Comparison of ENCODE assay signal across 11 cellular contexts in genomic region chr7:56083150-56083785, GRCh38. TPM values are rescaled to one million over a fixed set of nuclear protein-coding genes. Genes with fewer than 3 reads are reported as not detected.
DNase-seq lines count a peak whose midpoint lies in the region; ATAC-seq and TF ChIP-seq lines count a peak whose summit lies in the region.
"Had no signal": no experiment of that assay in that cellular context is flagged by ENCODE, and none has a peak within 500 bp of the region (broad histone marks: within the 10 kb centered on the region; RNA-seq: fewer than 3 reads in every experiment).

No MANE protein-coding gene starts in this region.

- no peak for TF ChIP-seq CTCF in mammary epithelial cell (conservative IDR thresholded peaks at IDR 0.05 in 1 of 2, IDR thresholded peaks at IDR 0.05 in 1 of 2; ENCODE audit: extremely low read depth in 1 of 2, insufficient read depth in 1 of 2, low read depth in 1 of 2, low read length in 2 of 2)
- no peak for TF ChIP-seq CTCF in GM20000 (IDR thresholded peaks at IDR 0.05; ENCODE audit: extremely low read depth, missing control alignments)

- 69% methylated on average over 4 of the region's 13 CpGs for WGBS in mammary epithelial cell (ENCODE audit: low coverage, missing lambda C conversion rate)

- DNase-seq in Ammon's horn (ENCODE audit: low spot score): peak; percentile 77
- DNase-seq in NCI-H2107 (lab: John Stamatoyannopoulos, UW): peak; percentile 53
- DNase-seq in cerebellum (ENCODE audit: low spot score): peak; percentile 73
- peak; percentile 83 for DNase-seq in myocyte (ENCODE audit: low read depth)
- DNase-seq in mammary epithelial cell: no peak
- no peak for DNase-seq in GM20000 (ENCODE audit: low spot score)
- no peak for DNase-seq in NCI-H526 (lab: John Stamatoyannopoulos, UW)
- DNase-seq: brain microvascular endothelial cell; stimulated activated CD4-positive, alpha-beta T cell treated with anti-CD3 and anti-CD28 coated beads, Interleukin-2, amount 100 ng/mL, for 48 hours; uterus had no signal

- ATAC-seq in HG03521 (IDR thresholded peaks at IDR 0.05; ENCODE audit: unreplicated experiment): no peak

- no TSS peak for BruUV-seq in mammary epithelial cell (replicated peaks; lab: Mats Ljungman, UMichigan)

- in situ Hi-C loops in mammary epithelial cell (cut with MboI; ENCODE audit: low sequenced_read_pairs in 2 of 2): loop anchor here in 1 of 2 donors (10.0 kb wide), 1 partner anchor 438 kb away; no protein-coding TSS in a partner anchor

- H2AFZ ChIP-seq in mammary epithelial cell (ENCODE audit: low read depth, low read length): no peak overlapping the region

- intact Hi-C loops in mammary epithelial cell (cut with micrococcal nuclease): no loop called here

- no peaks in the 10 kb centered on the region for H3K9me3 ChIP-seq in mammary epithelial cell (replicated peaks; ENCODE audit: insufficient read depth, low read length)
- H3K9me3 ChIP-seq: uterus had no signal

- no peak overlapping the region for H3K4me2 ChIP-seq in mammary epithelial cell (ENCODE audit: insufficient read depth, low read depth, low read length)

- H3K9ac ChIP-seq in mammary epithelial cell (ENCODE audit: insufficient read depth, low read length): no peak overlapping the region

- H3K27ac ChIP-seq in mammary epithelial cell (ENCODE audit: insufficient read depth, low read depth, low read length): no peak overlapping the region
- H3K27ac ChIP-seq: brain microvascular endothelial cell, uterus had no signal

- CTCF ChIA-PET in mammary epithelial cell (lab: Charles Lee; ENCODE audit: low non-redundant PET): interaction anchor here (0.6 kb wide), 1 partner anchor 20 kb away, joined by 3 read pairs; no protein-coding TSS in a partner anchor

- no peaks in the 10 kb centered on the region for H3K27me3 ChIP-seq in mammary epithelial cell (ENCODE audit: insufficient read depth, low read length)
- H3K27me3 ChIP-seq: brain microvascular endothelial cell, uterus had no signal

- no peaks in the 10 kb centered on the region for H3K79me2 ChIP-seq in mammary epithelial cell (ENCODE audit: insufficient read depth, low read length)

- H3K36me3 ChIP-seq in mammary epithelial cell (ENCODE audit: insufficient read depth, low read length): peaks cover 4% of the 10 kb centered on the region
- H3K36me3 ChIP-seq: uterus had no signal

- no peak overlapping the region for H3K4me3 ChIP-seq in mammary epithelial cell (replicated peaks in 1 of 3; ENCODE audit: insufficient read depth in 1 of 3, low read depth in 2 of 3, low read length in 3 of 3)
- H3K4me3 ChIP-seq: uterus had no signal

- dilution Hi-C loops in mammary epithelial cell (cut with HindIII; ENCODE audit: low sequenced_read_pairs): no loop called here

- H3K4me1 ChIP-seq in mammary epithelial cell (ENCODE audit: insufficient read depth, low read length): no peaks in the 10 kb centered on the region

- H4K20me1 ChIP-seq in mammary epithelial cell (ENCODE audit: insufficient read depth, low read length): no peaks in the 10 kb centered on the region

RNA-seq across cellular contexts. Expression of gene PHKG1, which starts 9.5 kb away (rescaled TPM):
- total RNA-seq in cerebellum (2.5 TPM), myocyte (35.2 and 57.5 TPM in 2 replicates), mammary epithelial cell (under 1 TPM; 0.28 to 0.33 TPM)
- polyA plus RNA-seq in myocyte (2012): 10.1 TPM
- polyA plus RNA-seq in mammary epithelial cell: 0.37 TPM
- 4.6 TPM for polyA minus RNA-seq in mammary epithelial cell

RNA-seq across cellular contexts. Expression of gene SUMF2, which starts 19.2 kb away (rescaled TPM):
- total RNA-seq in cerebellum: 49.9 TPM
- 155 and 162 TPM in 2 replicates for total RNA-seq in myocyte
- polyA plus RNA-seq in myocyte (2012): 198 TPM
- total RNA-seq in mammary epithelial cell: 100 to 1,000 TPM; 128 to 215 TPM
- 101 TPM for polyA plus RNA-seq in mammary epithelial cell
- polyA minus RNA-seq in mammary epithelial cell: 122 TPM

RNA-seq across cellular contexts. Expression of gene CHCHD2, which starts 23.0 kb away (rescaled TPM):
- total RNA-seq in cerebellum (109 TPM), myocyte (616 and 682 TPM in 2 replicates), mammary epithelial cell (100 to 1,000 TPM; 197 to 352 TPM)
- polyA plus RNA-seq in myocyte (2012): 575 TPM
- polyA plus RNA-seq in mammary epithelial cell: 417 TPM
- polyA minus RNA-seq in mammary epithelial cell: 87.3 TPM

RNA-seq across cellular contexts. Expression of gene CCT6A, which starts 31.7 kb away (rescaled TPM):
- total RNA-seq in cerebellum (125 TPM), myocyte (290 and 369 TPM in 2 replicates), mammary epithelial cell (100 to 1,000 TPM; 126 to 169 TPM)
- polyA plus RNA-seq in myocyte (2012): 121 TPM
- 255 TPM for polyA plus RNA-seq in mammary epithelial cell
- 110 TPM for polyA minus RNA-seq in mammary epithelial cell

RNA-seq across cellular contexts. Expression of gene PSPH, which starts 32.0 kb away (rescaled TPM):
- total RNA-seq in cerebellum (24.9 TPM), myocyte (66.0 and 72.7 TPM in 2 replicates), mammary epithelial cell (100 to 1,000 TPM in 1 of 2 donors, 10 to 100 TPM in 1; 54.7 to 191 TPM)
- 39.4 TPM for polyA plus RNA-seq in myocyte (2012)
- polyA plus RNA-seq in mammary epithelial cell: 37.3 TPM
- 52.7 TPM for polyA minus RNA-seq in mammary epithelial cell

Comparison
In these comparisons a context has a peak if more than half of its experiments do, and no peak if none do; other contexts are left out.
1. DNase-seq: peak in Ammon's horn (single experiment), NCI-H2107 (single experiment), cerebellum (single experiment) and myocyte (single experiment); none in mammary epithelial cell (single experiment), GM20000 (single experiment) and NCI-H526 (0 of 2).
2. RNA of gene PHKG1, which starts 9.5 kb away (total RNA-seq): 35.2 to 57.5 TPM in myocyte; 2.5 TPM in cerebellum (single experiment) and 0.28 to 0.33 TPM in mammary epithelial cell; every median in the first group is over 10 times any median in the second.